Comparison of ENCODE assay signal across 8 cellular contexts in the genomic region with DNA sequence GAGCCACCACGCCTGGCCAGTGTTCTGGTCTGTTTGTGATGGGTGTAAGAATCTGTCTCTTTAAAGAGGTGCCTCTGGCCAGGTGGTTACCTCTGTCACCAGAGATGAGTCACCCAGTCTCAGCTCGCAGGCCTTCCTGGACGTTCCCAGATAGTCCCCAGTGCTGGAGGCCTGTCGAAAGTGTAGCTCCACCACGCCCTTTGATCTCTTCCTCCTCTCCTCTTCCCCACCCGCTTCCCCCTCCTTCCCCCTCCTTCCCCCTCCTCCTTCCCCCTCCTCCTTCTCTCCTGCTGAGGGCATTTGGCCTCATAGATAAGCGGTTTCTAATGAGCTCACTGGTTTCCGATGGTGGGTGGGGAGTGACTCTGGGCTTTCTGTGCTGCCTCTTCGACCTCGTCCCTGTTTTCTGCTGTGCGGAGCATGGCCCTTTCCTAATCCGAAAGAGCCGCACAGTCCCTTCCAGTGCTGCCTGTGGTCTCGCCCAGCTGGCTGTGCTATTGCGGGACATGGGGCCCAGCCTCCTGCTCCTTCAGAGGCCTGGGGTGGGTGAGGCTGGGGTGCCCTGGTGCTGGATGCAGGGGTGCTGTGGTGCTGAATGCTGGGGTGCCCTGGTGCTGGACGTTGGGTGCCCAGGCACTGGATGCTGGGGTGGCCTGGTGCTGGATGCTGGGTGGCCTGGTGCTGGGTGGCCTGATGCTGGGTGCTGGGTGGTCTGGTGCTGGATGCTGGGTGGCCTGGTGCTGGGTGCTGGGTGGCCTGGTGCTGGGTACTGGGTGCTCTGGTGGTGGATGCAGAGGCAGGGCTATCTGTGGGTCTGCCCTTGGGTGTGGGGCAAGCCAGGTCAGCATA. TPM values are rescaled to one million over a fixed set of nuclear protein-coding genes. Genes with fewer than 3 reads are reported as not detected.
DNase-seq lines count a peak whose midpoint lies in the region; ATAC-seq and TF ChIP-seq lines count a peak whose summit lies in the region.

No MANE protein-coding gene starts in this region.

- no peaks in the 10 kb centered on the region for H3K36me3 ChIP-seq in SJCRH30

- H3K4me1 ChIP-seq in SJCRH30 = peaks cover 15% of the 10 kb centered on the region

- DNase-seq in activated CD4-positive, alpha-beta T cell treated with anti-CD3 and anti-CD28 coated beads for 36 hours = peak; percentile 57
- DNase-seq in activated CD4-positive, alpha-beta T cell treated with anti-CD3 and anti-CD28 coated beads for 1 hour = no peak
- DNase-seq in SK-N-DZ (ENCODE audit: low spot score) = peak; percentile 39
- no peak for DNase-seq in endothelial cell (ENCODE audit: low spot score)
- DNase-seq in posterior vena cava (ENCODE audit: low spot score) = peak; percentile 72
- no peak for DNase-seq in NCI-H2081 (lab: John Stamatoyannopoulos, UW)
- no peak for DNase-seq in SJCRH30
- no peak for DNase-seq in NCI-H187 treated with DMSO at 0.1 percent for 48 hours (lab: John Stamatoyannopoulos, UW)

- peaks cover 10% of the 10 kb centered on the region for H3K36me3 Mint-ChIP-seq in activated CD4-positive, alpha-beta T cell treated with anti-CD3 and anti-CD28 coated beads for 36 hours (ENCODE audit: low read depth)
- H3K36me3 Mint-ChIP-seq in endothelial cell (ENCODE audit: low read depth, unreplicated experiment) = no peaks in the 10 kb centered on the region

- CTCF ChIA-PET in activated CD4-positive, alpha-beta T cell treated with anti-CD3 and anti-CD28 coated beads for 36 hours (lab: Charles Lee) = interaction anchor here (1.1 to 2.9 kb wide), 3 partner anchors 9 to 22 kb away, joined by 4 to 12 read pairs (median 4); no protein-coding TSS in a partner anchor

- no peaks in the 10 kb centered on the region for H3K27me3 Mint-ChIP-seq in activated CD4-positive, alpha-beta T cell treated with anti-CD3 and anti-CD28 coated beads for 36 hours
- no peaks in the 10 kb centered on the region for H3K27me3 Mint-ChIP-seq in endothelial cell (ENCODE audit: unreplicated experiment)

- no peak for TF ChIP-seq CTCF in endothelial cell (IDR thresholded peaks at IDR 0.05; ENCODE audit: unreplicated experiment)

- H3K27ac ChIP-seq in SJCRH30 = no peak overlapping the region

- H3K27me3 ChIP-seq in SJCRH30 = no peaks in the 10 kb centered on the region

- no peak overlapping the region for H3K4me3 ChIP-seq in SJCRH30

- H3K9me3 Mint-ChIP-seq in activated CD4-positive, alpha-beta T cell treated with anti-CD3 and anti-CD28 coated beads for 36 hours (ENCODE audit: low read depth) = no peaks in the 10 kb centered on the region
- no peaks in the 10 kb centered on the region for H3K9me3 Mint-ChIP-seq in endothelial cell (ENCODE audit: unreplicated experiment)

- peak overlapping the region; percentile 75 for H3K27ac Mint-ChIP-seq in activated CD4-positive, alpha-beta T cell treated with anti-CD3 and anti-CD28 coated beads for 36 hours
- H3K27ac Mint-ChIP-seq in endothelial cell (ENCODE audit: unreplicated experiment) = no peak overlapping the region

- peak; percentile 83 for ATAC-seq in activated CD4-positive, alpha-beta T cell treated with anti-CD3 and anti-CD28 coated beads for 36 hours

- intact Hi-C loops in activated CD4-positive, alpha-beta T cell treated with anti-CD3 and anti-CD28 coated beads for 36 hours (cut with DNase I, micrococcal nuclease) = no loop called here
- intact Hi-C loops in posterior vena cava (cut with DNase I) = loop anchor here in 1 of 2 donors (5.0 kb wide), 1 partner anchor 63 kb away; no protein-coding TSS in a partner anchor

- H3K4me1 Mint-ChIP-seq in activated CD4-positive, alpha-beta T cell treated with anti-CD3 and anti-CD28 coated beads for 36 hours = peaks cover 69% of the 10 kb centered on the region
- peaks cover 4% of the 10 kb centered on the region for H3K4me1 Mint-ChIP-seq in endothelial cell (ENCODE audit: unreplicated experiment)

- no peak overlapping the region for H3K4me3 Mint-ChIP-seq in activated CD4-positive, alpha-beta T cell treated with anti-CD3 and anti-CD28 coated beads for 36 hours
- peak overlapping the region; percentile 59 for H3K4me3 Mint-ChIP-seq in endothelial cell (ENCODE audit: unreplicated experiment)

- POLR2A ChIA-PET in activated CD4-positive, alpha-beta T cell treated with anti-CD3 and anti-CD28 coated beads for 36 hours (lab: Charles Lee) = interaction anchor here (0.6 to 1.0 kb wide), 2 partner anchors 9 to 37 kb away, joined by 3 read pairs; no protein-coding TSS in a partner anchor

- H3K9me3 ChIP-seq in SJCRH30 (replicated peaks) = no peaks in the 10 kb centered on the region

RNA-seq across cellular contexts. Expression of gene AGPAT3, which starts 19.2 kb away (rescaled TPM):
- 10 to 100 TPM; 73.5 to 90.7 TPM for total RNA-seq in activated CD4-positive, alpha-beta T cell treated with anti-CD3 and anti-CD28 coated beads for 36 hours
- polyA plus RNA-seq in SK-N-DZ (2014; cell fraction: cytosol; rRNA removed) = 9.8 and 11.2 TPM in 2 replicates
- polyA plus RNA-seq in SK-N-DZ (2014; cell fraction: nucleus; rRNA removed) = 9.4 and 14.0 TPM in 2 replicates
- 22.6 TPM for total RNA-seq in endothelial cell (ENCODE audit: unreplicated experiment)
- total RNA-seq in posterior vena cava = 10 to 100 TPM; 35.3 to 43.2 TPM
- 16.4 and 18.3 TPM in 2 replicates for total RNA-seq in SJCRH30 (2014; rRNA removed; shearing (Covaris generic))

Comparison
In these comparisons a context has a peak if more than half of its experiments do, and no peak if none do; other contexts are left out.
1. DNase-seq: peak in activated CD4-positive, alpha-beta T cell treated with anti-CD3 and anti-CD28 coated beads for 36 hours (single experiment), SK-N-DZ (single experiment) and posterior vena cava (single experiment); none in activated CD4-positive, alpha-beta T cell treated with anti-CD3 and anti-CD28 coated beads for 1 hour (single experiment), endothelial cell (single experiment), NCI-H2081 (0 of 2), SJCRH30 (0 of 2) and NCI-H187 treated with DMSO at 0.1 percent for 48 hours (single experiment).